In the genomic region with DNA sequence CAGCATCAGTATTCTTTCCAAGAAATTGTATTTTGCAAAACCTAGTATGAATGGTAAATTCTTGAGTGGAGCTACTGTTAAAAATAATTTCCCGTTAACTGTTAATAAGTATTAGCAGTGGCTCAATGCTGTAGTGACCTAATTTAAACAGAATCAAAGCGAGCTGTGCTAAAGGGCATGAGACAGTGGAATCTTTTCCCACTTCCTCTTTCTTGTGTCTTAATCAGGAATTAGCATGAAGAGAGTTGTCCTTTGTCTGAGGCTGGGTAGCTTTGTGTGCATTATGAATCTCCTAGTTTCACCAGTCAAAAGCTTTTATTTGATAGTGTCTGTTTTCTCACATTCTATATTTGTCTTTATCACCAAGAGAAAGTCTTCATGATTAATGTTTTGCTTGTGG, we compare ENCODE assay signal across 17 cellular contexts.
"Had no signal": no experiment of that assay in that cellular context is flagged by ENCODE, and none has a peak within 500 bp of the region (broad histone marks: within the 10 kb centered on the region; RNA-seq: fewer than 3 reads in every experiment).

No MANE protein-coding gene starts in this region.

- H3K27me3 Mint-ChIP-seq: activated CD8-positive, alpha-beta T cell treated with anti-CD3 and anti-CD28 coated beads for 36 hours; activated naive CD8-positive, alpha-beta T cell treated with anti-CD3 and anti-CD28 coated beads, Interleukin-2, amount 50 U/mL, for 24 hours; memory B cell; stimulated activated naive CD8-positive, alpha-beta T cell treated with anti-CD3 and anti-CD28 coated beads, Interleukin-15, amount 100 ng/mL, for 72 hours; T-helper 17 cell had no signal

- H3K9me3 Mint-ChIP-seq: activated T-helper 1 cell treated with anti-CD3 and anti-CD28 coated beads, Interleukin-12 subunit alpha, Interleukin-12 subunit beta, Interleukin-2, Interleukin-4 antibody, amounts not matched to agents 30 ng/mL and 10 ng/mL and 1 ng/mL, durations not matched to agents 14 hours and 24 hours and 36 hours; memory B cell had no signal

- H3K27ac Mint-ChIP-seq: activated CD8-positive, alpha-beta T cell treated with anti-CD3 and anti-CD28 coated beads for 36 hours; activated naive CD8-positive, alpha-beta T cell treated with anti-CD3 and anti-CD28 coated beads, Interleukin-2, amount 50 U/mL, for 24 hours; activated T-helper 1 cell treated with anti-CD3 and anti-CD28 coated beads, Interleukin-12 subunit alpha, Interleukin-12 subunit beta, Interleukin-2, Interleukin-4 antibody, amounts not matched to agents 30 ng/mL and 10 ng/mL and 1 ng/mL, durations not matched to agents 14 hours and 24 hours and 36 hours; memory B cell; nephron; stimulated activated naive CD8-positive, alpha-beta T cell treated with anti-CD3 and anti-CD28 coated beads, Interleukin-15, amount 100 ng/mL, for 72 hours; T-helper 17 cell had no signal

- DNase-seq: activated CD4-positive, CD25-positive, alpha-beta regulatory T cell treated with anti-CD3 and anti-CD28 coated beads, Interleukin-2, amount 50 U/mL, for 72 hours; activated CD8-positive, alpha-beta T cell treated with anti-CD3 and anti-CD28 coated beads for 36 hours; activated naive CD4-positive, alpha-beta T cell; activated naive CD8-positive, alpha-beta T cell treated with anti-CD3 and anti-CD28 coated beads, Interleukin-2, amount 50 U/mL, for 24 hours; foreskin keratinocyte; heart left ventricle; left lung; ovary; stimulated activated CD4-positive, alpha-beta T cell treated with anti-CD3 and anti-CD28 coated beads, Interleukin-4, amount 100 ng/mL, for 4 hours; stimulated activated naive CD8-positive, alpha-beta T cell treated with anti-CD3 and anti-CD28 coated beads, Interleukin-15, amount 100 ng/mL, for 72 hours; T-helper 17 cell had no signal

- FAIRE-seq: astrocyte, keratinocyte, TTC549 had no signal

- H3K4me1 Mint-ChIP-seq: activated naive CD8-positive, alpha-beta T cell treated with anti-CD3 and anti-CD28 coated beads, Interleukin-2, amount 50 U/mL, for 24 hours; memory B cell; stimulated activated naive CD8-positive, alpha-beta T cell treated with anti-CD3 and anti-CD28 coated beads, Interleukin-15, amount 100 ng/mL, for 72 hours; T-helper 17 cell had no signal

- H3K36me3 Mint-ChIP-seq: memory B cell had no signal

- ATAC-seq: activated CD8-positive, alpha-beta T cell treated with anti-CD3 and anti-CD28 coated beads for 36 hours; activated naive CD8-positive, alpha-beta T cell treated with anti-CD3 and anti-CD28 coated beads, Interleukin-2, amount 50 U/mL, for 24 hours; foreskin keratinocyte; heart left ventricle; left lung; stimulated activated naive CD8-positive, alpha-beta T cell treated with anti-CD3 and anti-CD28 coated beads, Interleukin-15, amount 100 ng/mL, for 72 hours; T-helper 17 cell had no signal

- H3K4me3 Mint-ChIP-seq: activated CD8-positive, alpha-beta T cell treated with anti-CD3 and anti-CD28 coated beads for 36 hours; activated naive CD8-positive, alpha-beta T cell treated with anti-CD3 and anti-CD28 coated beads, Interleukin-2, amount 50 U/mL, for 24 hours; activated T-helper 1 cell treated with anti-CD3 and anti-CD28 coated beads, Interleukin-12 subunit alpha, Interleukin-12 subunit beta, Interleukin-2, Interleukin-4 antibody, amounts not matched to agents 30 ng/mL and 10 ng/mL and 1 ng/mL, durations not matched to agents 14 hours and 24 hours and 36 hours; memory B cell; nephron; stimulated activated naive CD8-positive, alpha-beta T cell treated with anti-CD3 and anti-CD28 coated beads, Interleukin-15, amount 100 ng/mL, for 72 hours; T-helper 17 cell had no signal
